30 cellular contexts compared by ENCODE assay signal in the genomic region with DNA sequence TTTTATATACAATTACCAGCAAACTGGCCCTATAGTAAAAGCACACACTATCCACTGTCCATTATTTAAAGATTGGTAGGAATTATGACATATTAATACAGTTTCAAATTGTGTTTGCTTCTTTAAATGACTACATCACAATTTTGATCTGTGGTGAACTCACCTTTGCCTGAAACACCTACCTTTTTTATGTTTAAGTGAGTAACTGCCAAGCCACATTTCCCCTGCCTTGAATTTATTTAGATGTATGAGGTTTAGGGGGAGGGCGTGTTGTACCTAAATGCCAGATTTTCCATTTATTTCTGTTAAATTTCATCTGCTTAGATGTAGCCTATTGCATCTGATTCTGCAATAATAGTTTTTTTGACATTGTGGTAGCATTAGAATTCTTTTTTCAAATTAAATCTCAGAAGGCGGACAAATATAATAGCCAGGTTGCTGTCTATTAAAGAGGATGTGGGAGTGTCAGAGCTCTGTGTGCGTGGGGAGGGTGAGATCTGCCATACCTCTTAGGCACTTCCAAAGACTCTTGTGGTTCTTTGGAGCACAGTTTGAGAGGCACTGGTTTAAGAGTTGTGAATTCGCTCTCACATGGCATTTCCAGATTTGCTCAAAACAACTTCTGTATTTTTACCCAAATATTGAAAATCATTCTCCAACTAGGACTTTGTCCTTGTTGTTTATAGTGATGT. TPM values are rescaled to one million over a fixed set of nuclear protein-coding genes. Genes with fewer than 3 reads are reported as not detected.
DNase-seq lines count a peak whose midpoint lies in the region; ATAC-seq and TF ChIP-seq lines count a peak whose summit lies in the region.
"Had no signal": no experiment of that assay in that cellular context is flagged by ENCODE, and none has a peak within 500 bp of the region (broad histone marks: within the 10 kb centered on the region; RNA-seq: fewer than 3 reads in every experiment).

No MANE protein-coding gene starts in this region.

- in situ Hi-C loops in GM23248 (cut with MboI) = no loop called here

- peaks cover 8% of the 10 kb centered on the region for H3K4me1 ChIP-seq in CD8-positive, alpha-beta T cell (ENCODE audit: insufficient read depth, low read length)
- H3K4me1 ChIP-seq in Karpas-422 (ENCODE audit: low read length) (peaks cover 51% of the 10 kb centered on the region), smooth muscle cell (ENCODE audit: low read depth) (no peaks in the 10 kb centered on the region), GM23248 (ENCODE audit: insufficient read depth) (no peaks in the 10 kb centered on the region)
- H3K4me1 ChIP-seq: foreskin keratinocyte, pancreas, right atrium auricular region, testis had no signal

- peaks cover 52% of the 10 kb centered on the region for H3K4me1 Mint-ChIP-seq in CD8-positive, alpha-beta T cell (ENCODE audit: low read depth)
- peaks cover 43% of the 10 kb centered on the region for H3K4me1 Mint-ChIP-seq in central memory CD8-positive, alpha-beta T cell

- WGBS in smooth muscle cell (ENCODE audit: low lambda C conversion rate) = 89% methylated on average over 4 of the region's 4 CpGs
- 89 to 90% methylated on average over 4 of the region's 4 CpGs for WGBS in GM23248 (ENCODE audit: low coverage in 1 of 2, low lambda C conversion rate in 2 of 2, missing lambda C conversion rate in 2 of 2), 2 experiments

- H3K27me3 Mint-ChIP-seq in CD8-positive, alpha-beta T cell (ENCODE audit: low read depth) = no peaks in the 10 kb centered on the region
- no peaks in the 10 kb centered on the region for H3K27me3 Mint-ChIP-seq in central memory CD8-positive, alpha-beta T cell
- H3K27me3 Mint-ChIP-seq: activated B cell treated with CpG ODN at 0.5 μM for 24 hours; activated CD4-positive, alpha-beta memory T cell treated with anti-CD3 and anti-CD28 coated beads for 36 hours; IgD-negative memory B cell had no signal

- no peaks in the 10 kb centered on the region for H3K9me3 Mint-ChIP-seq in CD8-positive, alpha-beta T cell
- no peaks in the 10 kb centered on the region for H3K9me3 Mint-ChIP-seq in central memory CD8-positive, alpha-beta T cell
- H3K9me3 Mint-ChIP-seq: activated B cell treated with CpG ODN at 0.5 μM for 24 hours, IgD-negative memory B cell had no signal

- TF ChIP-seq CTCF in CD8-positive, alpha-beta T cell (IDR thresholded peaks at IDR 0.05) = no peak
- TF ChIP-seq CTCF in smooth muscle cell (IDR thresholded peaks at IDR 0.05; ENCODE audit: borderline replicate concordance, insufficient read depth, poor library complexity, severe bottlenecking) = no peak

- H3K9me2 ChIP-seq in Karpas-422 (replicated peaks; ENCODE audit: insufficient read depth, low read length) = no peaks in the 10 kb centered on the region
- H3K9me2 ChIP-seq in GM23248 (ENCODE audit: insufficient read depth) = no peaks in the 10 kb centered on the region

- H3K9ac ChIP-seq in Karpas-422 (ENCODE audit: low read length) (no peak overlapping the region), smooth muscle cell (ENCODE audit: low read depth) (no peak overlapping the region), GM23248 (no peak overlapping the region)

- no peak for DNase-seq in CD8-positive, alpha-beta T cell
- DNase-seq in Karpas-422 = no peak
- no peak for DNase-seq in central memory CD8-positive, alpha-beta T cell (ENCODE audit: low spot score in 2 of 2)
- DNase-seq in smooth muscle cell (lab: John Stamatoyannopoulos, UW; ENCODE audit: unreplicated experiment) = no peak
- DNase-seq in posterior cingulate gyrus = no peak
- no peak for DNase-seq in RKO (ENCODE audit: low spot score)
- DNase-seq in GM23248 = no peak
- DNase-seq: activated B cell treated with CpG ODN at 0.5 μM for 24 hours; activated CD4-positive, alpha-beta memory T cell treated with anti-CD3 and anti-CD28 coated beads for 36 hours; activated gamma-delta T cell; anterior cingulate cortex; C1 segment of cervical spinal cord; DMS 273 treated with DMSO at 0.1 percent for 48 hours; foreskin keratinocyte; heart right ventricle; lower lobe of right lung; NCI-H1092; NCI-H1694 treated with DMSO at 0.1 percent for 48 hours; NCI-H524; pancreas; SIG-M5; stimulated activated CD4-positive, alpha-beta T cell treated with anti-CD3 and anti-CD28 coated beads, Interleukin-2, amount 100 ng/mL, for 48 hours; testis had no signal

- H3K36me3 ChIP-seq in CD8-positive, alpha-beta T cell (ENCODE audit: insufficient read depth, low read length) = peaks cover 43% of the 10 kb centered on the region
- H3K36me3 ChIP-seq in Karpas-422 (ENCODE audit: insufficient read depth, low read length) (peaks cover 81% of the 10 kb centered on the region), smooth muscle cell (ENCODE audit: low read depth) (no peaks in the 10 kb centered on the region), GM23248 (ENCODE audit: low read depth) (no peaks in the 10 kb centered on the region)
- H3K36me3 ChIP-seq: pancreas, right atrium auricular region had no signal

- H3K27me3 ChIP-seq in CD8-positive, alpha-beta T cell (ENCODE audit: insufficient read depth, low read length) = no peaks in the 10 kb centered on the region
- no peaks in the 10 kb centered on the region for H3K27me3 ChIP-seq in Karpas-422 (ENCODE audit: low read length)
- H3K27me3 ChIP-seq in smooth muscle cell (ENCODE audit: low read depth) = peaks cover 10% of the 10 kb centered on the region
- 0 out of 2 replicates have a peak, but pooled peaks cover 7% of the 10 kb centered on the region for H3K27me3 ChIP-seq in GM23248 (replicated peaks; ENCODE audit: insufficient read depth)
- H3K27me3 ChIP-seq: heart right ventricle, pancreas, right atrium auricular region, testis had no signal

- CTCF ChIA-PET in CD8-positive, alpha-beta T cell (lab: Charles Lee) = no interaction called here

- H4K20me1 ChIP-seq in Karpas-422 (ENCODE audit: insufficient read depth, low read depth, low read length) = no peaks in the 10 kb centered on the region
- H4K20me1 ChIP-seq in smooth muscle cell (ENCODE audit: low read depth) = no peaks in the 10 kb centered on the region
- H4K20me1 ChIP-seq in GM23248 (ENCODE audit: insufficient read depth) = no peaks in the 10 kb centered on the region

- H3K9me3 ChIP-seq in CD8-positive, alpha-beta T cell (ENCODE audit: low read length) = no peaks in the 10 kb centered on the region
- peaks cover 6% of the 10 kb centered on the region; the same call in 1 of the 2 replicates for H3K9me3 ChIP-seq in Karpas-422 (ENCODE audit: low read length)
- no peaks in the 10 kb centered on the region for H3K9me3 ChIP-seq in smooth muscle cell (replicated peaks; ENCODE audit: low read depth)
- H3K9me3 ChIP-seq in GM23248 (ENCODE audit: low read depth) = no peaks in the 10 kb centered on the region
- H3K9me3 ChIP-seq: lower lobe of right lung, pancreas, testis had no signal

- H3K4me2 ChIP-seq in Karpas-422 (ENCODE audit: low read depth, low read length, poor library complexity, severe bottlenecking) (no peak overlapping the region), smooth muscle cell (no peak overlapping the region), GM23248 (ENCODE audit: unreplicated experiment) (no peak overlapping the region)

- no peak overlapping the region for H3K27ac ChIP-seq in CD8-positive, alpha-beta T cell (ENCODE audit: low read depth, low read length)
- H3K27ac ChIP-seq in Karpas-422 (ENCODE audit: low read length) (0 out of 2 replicates have a peak overlapping the region, but pooled peaks have one; percentile 10), smooth muscle cell (ENCODE audit: low read depth) (no peak overlapping the region), GM23248 (no peak overlapping the region)
- H3K27ac ChIP-seq: coronary artery, foreskin keratinocyte, lower lobe of right lung, pancreas, right atrium auricular region, testis had no signal

- intact Hi-C loops in CD8-positive, alpha-beta T cell (cut with DNase I, micrococcal nuclease) = loop anchor here in 1 of 2 experiments (2.0 kb wide), 1 partner anchor 14 kb away; a partner anchor contains a TSS
- intact Hi-C loops in posterior cingulate gyrus (cut with DNase I) = no loop called here

- peaks cover 95% of the 10 kb centered on the region for H3K36me3 Mint-ChIP-seq in CD8-positive, alpha-beta T cell
- H3K36me3 Mint-ChIP-seq in central memory CD8-positive, alpha-beta T cell (ENCODE audit: insufficient read depth) = peaks cover 92% of the 10 kb centered on the region

- H3K79me2 ChIP-seq in Karpas-422 (ENCODE audit: low read length) = peaks cover 48% of the 10 kb centered on the region
- no peaks in the 10 kb centered on the region for H3K79me2 ChIP-seq in smooth muscle cell (ENCODE audit: low read depth)
- no peaks in the 10 kb centered on the region for H3K79me2 ChIP-seq in GM23248 (ENCODE audit: insufficient read depth)

- no peak overlapping the region for H3K4me3 ChIP-seq in CD8-positive, alpha-beta T cell (ENCODE audit: low read depth, low read length)
- H3K4me3 ChIP-seq in Karpas-422 (ENCODE audit: low read length) (no peak overlapping the region), smooth muscle cell (no peak overlapping the region), GM23248 (no peak overlapping the region)
- H3K4me3 ChIP-seq: coronary artery, heart right ventricle, lower lobe of right lung, pancreas, right atrium auricular region, testis had no signal

- H3F3A ChIP-seq in smooth muscle cell (ENCODE audit: low read depth) (no peaks in the 10 kb centered on the region), GM23248 (ENCODE audit: insufficient read depth) (no peaks in the 10 kb centered on the region)

- POLR2A ChIA-PET in CD8-positive, alpha-beta T cell (lab: Charles Lee) = no interaction called here

- H3K4me3 Mint-ChIP-seq in CD8-positive, alpha-beta T cell = peak overlapping the region; percentile 45
- H3K4me3 Mint-ChIP-seq in central memory CD8-positive, alpha-beta T cell = no peak overlapping the region
- H3K4me3 Mint-ChIP-seq: activated B cell treated with CpG ODN at 0.5 μM for 24 hours; activated CD4-positive, alpha-beta memory T cell treated with anti-CD3 and anti-CD28 coated beads for 36 hours; IgD-negative memory B cell had no signal

- H3K27ac Mint-ChIP-seq in CD8-positive, alpha-beta T cell = peak overlapping the region; percentile 70
- H3K27ac Mint-ChIP-seq in central memory CD8-positive, alpha-beta T cell (ENCODE audit: low read depth) = peak overlapping the region; percentile 74
- H3K27ac Mint-ChIP-seq: activated B cell treated with CpG ODN at 0.5 μM for 24 hours; activated CD4-positive, alpha-beta memory T cell treated with anti-CD3 and anti-CD28 coated beads for 36 hours had no signal

- ATAC-seq in CD8-positive, alpha-beta T cell = peak; percentile 40
- no peak for ATAC-seq in central memory CD8-positive, alpha-beta T cell (replicated peaks; ENCODE audit: extremely low read depth, poor library complexity, severe bottlenecking)
- ATAC-seq: esophagus mucosa, foreskin keratinocyte, heart right ventricle, lower lobe of right lung, Panc1, pancreas had no signal

- H2AFZ ChIP-seq in Karpas-422 (ENCODE audit: low read length) = no peak overlapping the region
- peak overlapping the region; percentile 43 for H2AFZ ChIP-seq in smooth muscle cell (ENCODE audit: low read depth)
- H2AFZ ChIP-seq in GM23248 = no peak overlapping the region

RNA-seq across cellular contexts. Expression of a gene that starts 13.8 kb away (rescaled TPM):
- 10 to 100 TPM; 30.8 to 32.5 TPM for total RNA-seq in CD8-positive, alpha-beta T cell
- 87.6 and 118 TPM in 2 replicates for total RNA-seq in Karpas-422 (2014; rRNA removed; shearing (Covaris generic); ENCODE audit: low replicate concordance)
- total RNA-seq in smooth muscle cell = not detected in 2 replicates
- polyA plus RNA-seq in smooth muscle cell = not detected in 2 replicates
- total RNA-seq in GM23248 (2014; rRNA removed; shearing (Covaris generic)) = not detected in 2 replicates
- polyA plus RNA-seq in GM23248 (2016; fragmentation: Nextera tagmentation; extraction: Ambion mirVana) = not detected in 2 replicates
- total RNA-seq: foreskin keratinocyte, H1 had no signal
- polyA plus RNA-seq: foreskin keratinocyte, H1, neural cell had no signal

Comparison
In these comparisons a context has a peak if more than half of its experiments do, and no peak if none do; other contexts are left out.
1. RNA of a gene that starts 13.8 kb away (total RNA-seq): 87.6 to 118 TPM in Karpas-422 and 30.8 to 32.5 TPM in CD8-positive, alpha-beta T cell; not detected in smooth muscle cell and not detected in GM23248; every median in the first group is over 10 times any median in the second.